ENCODE assay signal across 10 cellular contexts in the genomic region with DNA sequence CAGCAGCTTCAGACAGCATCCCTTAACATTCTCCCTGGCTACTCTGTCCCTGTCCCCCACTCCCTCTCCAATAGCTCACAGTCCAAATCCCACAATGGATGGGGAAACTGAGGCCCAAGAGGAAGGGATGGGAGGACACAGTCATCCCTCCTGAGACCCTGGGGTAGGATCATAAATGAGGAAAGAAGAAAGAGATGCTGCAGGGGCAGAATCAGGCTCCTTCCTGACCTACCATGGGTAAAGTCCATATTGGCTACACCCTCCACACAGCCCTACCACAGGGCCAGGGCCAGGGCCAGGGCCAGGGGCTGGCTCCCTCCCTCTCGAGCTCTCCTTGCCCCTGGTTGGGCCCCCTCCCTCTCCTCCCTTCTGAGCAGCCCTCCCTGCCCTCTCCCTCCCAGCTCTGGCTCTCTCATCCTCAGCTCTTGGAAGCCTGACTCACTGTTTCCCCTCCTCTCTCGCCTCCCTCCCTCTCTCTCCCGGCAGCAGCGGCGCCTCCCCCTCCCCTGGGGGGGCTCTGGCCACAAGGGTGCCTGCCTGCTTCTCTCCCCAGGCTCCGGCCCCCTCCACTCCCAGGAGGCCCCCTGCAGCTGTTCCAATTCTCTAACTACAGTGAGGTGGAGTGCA. TPM values are rescaled to one million over a fixed set of nuclear protein-coding genes. Genes with fewer than 3 reads are reported as not detected.
DNase-seq lines count a peak whose midpoint lies in the region; ATAC-seq lines count a peak whose summit lies in the region.
"Had no signal": no experiment of that assay in that cellular context is flagged by ENCODE, and none has a peak within 500 bp of the region (broad histone marks: within the 10 kb centered on the region; RNA-seq: fewer than 3 reads in every experiment).

No MANE protein-coding gene starts in this region.

- no peaks in the 10 kb centered on the region for H3K9me3 ChIP-seq in muscle layer of duodenum (ENCODE audit: control insufficient read depth in 1 of 2, low read length in 2 of 2)

- no peaks in the 10 kb centered on the region for H3K27me3 ChIP-seq in muscle layer of duodenum (ENCODE audit: low read depth, low read length)

- DNase-seq in NCI-H82 (lab: John Stamatoyannopoulos, UW) = peak; percentile 84
- DNase-seq in NCI-H82 treated with DMSO at 0.1 percent for 48 hours (lab: John Stamatoyannopoulos, UW; ENCODE audit: unreplicated experiment) = no peak
- peak; percentile 71 for DNase-seq in UCSD-AML1 (lab: John Stamatoyannopoulos, UW; ENCODE audit: unreplicated experiment)
- peak; percentile 59 to 88 for DNase-seq in dermis microvascular lymphatic vessel endothelial cell (ENCODE audit: low read depth in 2 of 2)
- no peak for DNase-seq in NCI-H2081 treated with DMSO at 0.1 percent for 48 hours (lab: John Stamatoyannopoulos, UW)
- DNase-seq: activated B cell treated with CpG ODN at 0.5 μM for 24 hours had no signal

- no peaks in the 10 kb centered on the region for H3K36me3 ChIP-seq in muscle layer of duodenum (ENCODE audit: control insufficient read depth in 1 of 2, insufficient read depth in 2 of 2, low read length in 2 of 2)

- peak overlapping the region in 1 of 2 donors; percentile 26 for H3K4me3 ChIP-seq in muscle layer of duodenum (ENCODE audit: low read depth in 1 of 2, low read length in 2 of 2)

- ATAC-seq in HG03135 (IDR thresholded peaks at IDR 0.05; ENCODE audit: unreplicated experiment) = no peak
- ATAC-seq: CD8-positive, alpha-beta T cell had no signal

- peaks cover 26 to 79% of the 10 kb centered on the region in 2 donors for H3K4me1 ChIP-seq in muscle layer of duodenum (ENCODE audit: control insufficient read depth in 1 of 2, insufficient read depth in 2 of 2, low read length in 2 of 2)

- H3K27ac ChIP-seq in muscle layer of duodenum (ENCODE audit: low read length) (peak overlapping the region; percentile 80), temporal lobe (ENCODE audit: low read depth, low read length) (peak overlapping the region; percentile 78)

RNA-seq across cellular contexts. Expression of gene AHDC1, which starts 4.9 kb away (rescaled TPM):
- total RNA-seq in dermis microvascular lymphatic vessel endothelial cell (3.3 and 9.4 TPM in 2 replicates), temporal lobe (16.5 TPM)

RNA-seq across cellular contexts. Expression of gene FGR, which starts 36.0 kb away (rescaled TPM):
- total RNA-seq in dermis microvascular lymphatic vessel endothelial cell = 0.13 and 0.25 TPM in 2 replicates
- 1.7 TPM for total RNA-seq in temporal lobe

Comparison
In these comparisons a context has a peak if more than half of its experiments do, and no peak if none do; other contexts are left out.
1. DNase-seq: peak in NCI-H82 (single experiment), UCSD-AML1 (single experiment) and dermis microvascular lymphatic vessel endothelial cell (2 of 2); none in NCI-H82 treated with DMSO at 0.1 percent for 48 hours (single experiment) and NCI-H2081 treated with DMSO at 0.1 percent for 48 hours (single experiment).